In genomic region chr19:49802836-49803528, GRCh38 we compare ENCODE assay signal across 1 cellular context.
TF ChIP-seq lines count a peak whose summit lies in the region.

No MANE protein-coding gene starts in this region.

TF ChIP-seq in SK-N-SH, 30 proteins besides CTCF, POLR2A, EP300 and RAD21 (continued from another document):
- no peak for TF ChIP-seq USF2 (IDR thresholded peaks at IDR 0.05; ENCODE audit: borderline replicate concordance, low read depth, low read length)
- no peak for TF ChIP-seq IRF3 (IDR thresholded peaks at IDR 0.05; ENCODE audit: low read depth, low read length)
- TF ChIP-seq YY1 (IDR thresholded peaks at IDR 0.05; ENCODE audit: low read depth), result no peak
- TF ChIP-seq MEF2A (IDR thresholded peaks at IDR 0.05; ENCODE audit: borderline replicate concordance, low read depth), result no peak
- TF ChIP-seq ZBTB33 (IDR thresholded peaks at IDR 0.05; ENCODE audit: borderline replicate concordance, low read depth), result no peak
- TF ChIP-seq GABPA (IDR thresholded peaks at IDR 0.05; ENCODE audit: low read depth), result no peak
- TF ChIP-seq USF1 (IDR thresholded peaks at IDR 0.05; ENCODE audit: borderline replicate concordance, low read depth), result no peak
- TF ChIP-seq NRF1 (IDR thresholded peaks at IDR 0.05; ENCODE audit: low read depth, low read length), result no peak
